Comparison of ENCODE assay signal across 19 cellular contexts in genomic region chr3:88041005-88041404, GRCh38. TPM values are rescaled to one million over a fixed set of nuclear protein-coding genes. Genes with fewer than 3 reads are reported as not detected.
DNase-seq lines count a peak whose midpoint lies in the region; ATAC-seq, FAIRE-seq and TF ChIP-seq lines count a peak whose summit lies in the region.
"Had no signal": no experiment of that assay in that cellular context is flagged by ENCODE, and none has a peak within 500 bp of the region (broad histone marks: within the 10 kb centered on the region; RNA-seq: fewer than 3 reads in every experiment).

No MANE protein-coding gene starts in this region.

- H3K4me3 Mint-ChIP-seq in endodermal cell, result no peak overlapping the region
- H3K4me3 Mint-ChIP-seq: CD4-positive, CD25-positive, alpha-beta regulatory T cell had no signal

- intact Hi-C loops in HepG2 (cut with micrococcal nuclease; ENCODE audit: unreplicated experiment), result no loop called here
- intact Hi-C loops in right lobe of liver (cut with DNase I), result no loop called here

- in situ Hi-C loops in HepG2 (cut with HindIII; ENCODE audit: extremely low pct_ligation_motif_present, low pct_unique_long_range_greater_than_20kb), result no loop called here
- in situ Hi-C loops in SK-MEL-5 (cut with HindIII; ENCODE audit: low pct_unique_long_range_greater_than_20kb, low sequenced_read_pairs), result no loop called here

- no peak for TF ChIP-seq CTCF in HepG2 (CRISPR knock-in tag; IDR thresholded peaks at IDR 0.05)
- no peak for TF ChIP-seq CTCF in right lobe of liver (IDR thresholded peaks at IDR 0.05)
- peak; percentile 62 for TF ChIP-seq CTCF in endodermal cell (conservative IDR thresholded peaks at IDR 0.05)
- no peak for TF ChIP-seq CTCF in osteoblast (IDR thresholded peaks at IDR 0.05; ENCODE audit: extremely low read depth, low read depth, low read length)

- H3K36me3 Mint-ChIP-seq in endodermal cell (ENCODE audit: low read depth), result no peaks in the 10 kb centered on the region
- H3K36me3 Mint-ChIP-seq: CD4-positive, CD25-positive, alpha-beta regulatory T cell had no signal

- no peak overlapping the region for H3K27ac ChIP-seq in HepG2 (ENCODE audit: extremely low read length, insufficient read depth, low read length)
- H3K27ac ChIP-seq in right lobe of liver, result no peak overlapping the region
- H3K27ac ChIP-seq in endodermal cell (ENCODE audit: low read depth, low read length), result no peak overlapping the region
- H3K27ac ChIP-seq in osteoblast (ENCODE audit: low read depth, low read length), result no peak overlapping the region
- H3K27ac ChIP-seq: BLaER1 treated with 17β-estradiol and CSF1 and Interleukin-3, amounts not matched to agents 10 nM and 100 nM had no signal

- CTCF ChIA-PET in HepG2 (lab: Yijun Ruan, JAX; ENCODE audit: low intra/inter-chr PET ratio, low total read pairs), result no interaction called here

- no peaks in the 10 kb centered on the region for H3K27me3 Mint-ChIP-seq in endodermal cell (ENCODE audit: insufficient read depth)
- H3K27me3 Mint-ChIP-seq: CD4-positive, CD25-positive, alpha-beta regulatory T cell had no signal

- H3K4me1 Mint-ChIP-seq in endodermal cell, result peaks cover 5% of the 10 kb centered on the region

- H3K9me3 Mint-ChIP-seq in endodermal cell, result no peaks in the 10 kb centered on the region

- TF ChIP-seq POLR2A in HepG2 (IDR thresholded peaks at IDR 0.05; ENCODE audit: insufficient read depth in 1 of 2, low read depth in 2 of 2, low read length in 2 of 2), result no peak
- TF ChIP-seq POLR2A in right lobe of liver (IDR thresholded peaks at IDR 0.05), result no peak

- TF ChIP-seq EP300 in HepG2 (IDR thresholded peaks at IDR 0.05; ENCODE audit: low read depth in 2 of 2, low read length in 2 of 2) (no peak), HepG2 (CRISPR knock-in tag; IDR thresholded peaks at IDR 0.05; ENCODE audit: borderline replicate concordance) (no peak)

- H3K9me3 ChIP-seq in HepG2 (ENCODE audit: low read length), result no peaks in the 10 kb centered on the region
- no peaks in the 10 kb centered on the region for H3K9me3 ChIP-seq in right lobe of liver
- H3K9me3 ChIP-seq in endodermal cell (ENCODE audit: control insufficient read depth, low read length), result no peaks in the 10 kb centered on the region
- no peaks in the 10 kb centered on the region for H3K9me3 ChIP-seq in osteoblast (ENCODE audit: low read depth, low read length)

- no peaks in the 10 kb centered on the region for H3K79me2 ChIP-seq in HepG2 (ENCODE audit: insufficient read depth, low read length)
- no peaks in the 10 kb centered on the region for H3K79me2 ChIP-seq in osteoblast (ENCODE audit: insufficient read depth, low read length)

- H3K4me1 ChIP-seq in HepG2 (ENCODE audit: insufficient read depth, low read length) (no peaks in the 10 kb centered on the region), right lobe of liver (no peaks in the 10 kb centered on the region), endodermal cell (ENCODE audit: control insufficient read depth, insufficient read depth, low read length) (no peaks in the 10 kb centered on the region), osteoblast (ENCODE audit: insufficient read depth, low read length) (peaks cover 13% of the 10 kb centered on the region)
- H3K4me1 ChIP-seq: BLaER1 treated with 17β-estradiol and CSF1 and Interleukin-3, amounts not matched to agents 10 nM and 100 nM had no signal

- BruUV-seq in HepG2 (replicated peaks; lab: Mats Ljungman, UMichigan), result no TSS peak

- peak; percentile 84 for ATAC-seq in HepG2
- ATAC-seq in right lobe of liver, result no peak
- ATAC-seq in GM19452 (IDR thresholded peaks at IDR 0.05; ENCODE audit: unreplicated experiment), result no peak
- ATAC-seq: GM12878 had no signal

- FAIRE-seq in HepG2 (lab: Jason Lieb, UNC), result no peak
- FAIRE-seq: GM12878, GM18507 had no signal

- H3K27me3 ChIP-seq in HepG2 (ENCODE audit: control insufficient read depth in 1 of 2, insufficient read depth in 2 of 2, low read length in 2 of 2), result no peaks in the 10 kb centered on the region; a peak in 2 of 5 replicates
- no peaks in the 10 kb centered on the region for H3K27me3 ChIP-seq in right lobe of liver
- H3K27me3 ChIP-seq in endodermal cell (ENCODE audit: control insufficient read depth, insufficient read depth, low read length, poor library complexity, severe bottlenecking), result no peaks in the 10 kb centered on the region
- H3K27me3 ChIP-seq in osteoblast (ENCODE audit: insufficient read depth, low read length), result no peaks in the 10 kb centered on the region
- H3K27me3 ChIP-seq in H7 (ENCODE audit: control insufficient read depth, insufficient read depth, low read length), result no peaks in the 10 kb centered on the region
- H3K27me3 ChIP-seq: BLaER1 treated with 17β-estradiol and CSF1 and Interleukin-3, amounts not matched to agents 10 nM and 100 nM had no signal

- 64% methylated on average over 3 of the region's 3 CpGs for WGBS in HepG2 (ENCODE audit: low lambda C conversion rate)
- WGBS in right lobe of liver (ENCODE audit: insufficient coverage, low coverage, low lambda C conversion rate, missing lambda C conversion rate), result 100% methylated on average over 2 of the region's 3 CpGs
- 96 to 100% methylated on average over 3 of the region's 3 CpGs for WGBS in endodermal cell (ENCODE audit: insufficient coverage in 1 of 2, insufficient read length in 1 of 2), 2 experiments

- H3K9ac ChIP-seq in HepG2 (ENCODE audit: insufficient read depth, low read depth, low read length) (no peak overlapping the region), endodermal cell (ENCODE audit: extremely low read depth, low read length, poor library complexity, severe bottlenecking) (no peak overlapping the region)
- H3K9ac ChIP-seq: BLaER1 treated with 17β-estradiol and CSF1 and Interleukin-3, amounts not matched to agents 10 nM and 100 nM had no signal

- no peak for DNase-seq in HepG2 (ENCODE audit: low spot score)
- no peak for DNase-seq in right lobe of liver
- DNase-seq in SK-MEL-5 (ENCODE audit: low read depth, low spot score), result peak; percentile 22
- DNase-seq in endodermal cell, result peak; percentile 55
- DNase-seq in osteoblast (ENCODE audit: insufficient read length, low spot score, missing footprints), result no peak
- no peak for DNase-seq in H7
- DNase-seq in NCI-H128 (lab: John Stamatoyannopoulos, UW; ENCODE audit: unreplicated experiment), result no peak
- DNase-seq: ACHN; Calu3; CD4-positive, CD25-positive, alpha-beta regulatory T cell; DMS153; GF-D8; HCEC 1CT; IMR-90; KG1 had no signal

- no peak overlapping the region for H3K27ac Mint-ChIP-seq in endodermal cell
- H3K27ac Mint-ChIP-seq: CD4-positive, CD25-positive, alpha-beta regulatory T cell had no signal

- no peak overlapping the region for H3K4me3 ChIP-seq in HepG2 (replicated peaks in 1 of 3; ENCODE audit: insufficient read depth in 1 of 3, low read depth in 2 of 3, low read length in 3 of 3)
- no peak overlapping the region for H3K4me3 ChIP-seq in right lobe of liver
- no peak overlapping the region for H3K4me3 ChIP-seq in endodermal cell (ENCODE audit: low read length)
- H3K4me3 ChIP-seq in osteoblast (ENCODE audit: insufficient read depth, low read length), result no peak overlapping the region
- no peak overlapping the region for H3K4me3 ChIP-seq in H7 (ENCODE audit: insufficient read depth, low read depth, low read length)
- H3K4me3 ChIP-seq: BLaER1 treated with 17β-estradiol and CSF1 and Interleukin-3, amounts not matched to agents 10 nM and 100 nM; GM12878 had no signal

- TF ChIP-seq RAD21 in HepG2 (CRISPR knock-in tag; IDR thresholded peaks at IDR 0.05), result no peak

- H3K36me3 ChIP-seq in HepG2 (replicated peaks in 1 of 2; ENCODE audit: control insufficient read depth in 1 of 2, insufficient read depth in 2 of 2, low read length in 2 of 2) (no peaks in the 10 kb centered on the region), right lobe of liver (no peaks in the 10 kb centered on the region), endodermal cell (ENCODE audit: control insufficient read depth, insufficient read depth, low read length) (no peaks in the 10 kb centered on the region), osteoblast (ENCODE audit: insufficient read depth, low read length) (no peaks in the 10 kb centered on the region), H7 (replicated peaks; ENCODE audit: control insufficient read depth, insufficient read depth, low read length) (no peaks in the 10 kb centered on the region)
- H3K36me3 ChIP-seq: BLaER1 treated with 17β-estradiol and CSF1 and Interleukin-3, amounts not matched to agents 10 nM and 100 nM had no signal

- H3K4me2 ChIP-seq in HepG2 (ENCODE audit: low read depth, low read length), result no peak overlapping the region
- no peak overlapping the region for H3K4me2 ChIP-seq in osteoblast (ENCODE audit: insufficient read depth, low read length)
- H3K4me2 ChIP-seq: BLaER1 treated with 17β-estradiol and CSF1 and Interleukin-3, amounts not matched to agents 10 nM and 100 nM had no signal

- POLR2A ChIA-PET in HepG2 (lab: Yijun Ruan, JAX), result no interaction called here

- no peak overlapping the region for H2AFZ ChIP-seq in HepG2 (ENCODE audit: low read length)
- H2AFZ ChIP-seq in osteoblast (ENCODE audit: low read length), result peak overlapping the region; percentile 40

- H4K20me1 ChIP-seq in HepG2 (ENCODE audit: insufficient read depth, low read length), result no peaks in the 10 kb centered on the region
- H4K20me1 ChIP-seq in osteoblast (ENCODE audit: insufficient read depth, low read length), result no peaks in the 10 kb centered on the region
- H4K20me1 ChIP-seq: BLaER1 treated with 17β-estradiol and CSF1 and Interleukin-3, amounts not matched to agents 10 nM and 100 nM had no signal

RNA-seq across cellular contexts. Expression of gene CGGBP1, which starts 17.8 kb away (rescaled TPM):
- 38.9 and 45.7 TPM in 2 replicates for total RNA-seq in HepG2 (2016; rRNA removed; fragmentation: Illumina TruSeq; extraction: Trizol)
- 13.0 and 21.5 TPM in 2 replicates for total RNA-seq in HepG2 (2016; cell fraction: cytosol; rRNA removed; fragmentation: Illumina TruSeq; extraction: Trizol; ENCODE audit: low read depth)
- 35.7 and 40.9 TPM in 2 replicates for total RNA-seq in HepG2 (2016; cell fraction: insoluble cytoplasmic fraction; rRNA removed; fragmentation: Illumina TruSeq; extraction: Trizol)
- 31.2 and 43.3 TPM in 2 replicates for total RNA-seq in HepG2 (2016; cell fraction: membrane; rRNA removed; fragmentation: Illumina TruSeq; extraction: Trizol)
- total RNA-seq in HepG2 (2016; cell fraction: nucleus; rRNA removed; fragmentation: Illumina TruSeq; extraction: Trizol), result 40.0 and 42.5 TPM in 2 replicates
- polyA plus RNA-seq in HepG2 (2011; rRNA removed), result 39.0 and 47.0 TPM in 2 replicates
- polyA plus RNA-seq in HepG2 (2011; cell fraction: cytosol; rRNA removed), result 14.9 and 20.6 TPM in 2 replicates
- 90.0 and 93.2 TPM in 2 replicates for polyA plus RNA-seq in HepG2 (2011; cell fraction: nucleus; rRNA removed)
- 36.7 and 38.4 TPM in 2 replicates for polyA plus RNA-seq in HepG2 (2012)
- polyA plus RNA-seq in HepG2 (2016; cell fraction: cytosol; fragmentation: Illumina TruSeq; extraction: Trizol; ENCODE audit: low read depth), result 25.3 and 43.8 TPM in 2 replicates
- polyA plus RNA-seq in HepG2 (2016; cell fraction: insoluble cytoplasmic fraction; fragmentation: Illumina TruSeq; extraction: Trizol; ENCODE audit: low read depth), result 46.0 and 47.1 TPM in 2 replicates
- 30.1 and 41.0 TPM in 2 replicates for polyA plus RNA-seq in HepG2 (2016; cell fraction: membrane; fragmentation: Illumina TruSeq; extraction: Trizol; ENCODE audit: low read depth)
- 63.2 and 66.5 TPM in 2 replicates for polyA plus RNA-seq in HepG2 (2016; cell fraction: nucleus; fragmentation: Illumina TruSeq; extraction: Trizol; ENCODE audit: insufficient read depth, low read depth)
- 31.1 and 48.7 TPM in 2 replicates for polyA minus RNA-seq in HepG2 (2011; rRNA and poly(A)+ RNA removed; ENCODE audit: low replicate concordance)
- 23.7 and 30.7 TPM in 2 replicates for polyA minus RNA-seq in HepG2 (2011; cell fraction: cytosol; rRNA and poly(A)+ RNA removed)
- 89.0 and 94.0 TPM in 2 replicates for polyA minus RNA-seq in HepG2 (2011; cell fraction: nucleus; rRNA and poly(A)+ RNA removed)
- 10 to 100 TPM; 22.5 to 34.2 (median 30.7) TPM for total RNA-seq in right lobe of liver
- 80.0 and 84.1 TPM in 2 replicates for total RNA-seq in SK-MEL-5 (2014; rRNA removed; shearing (Covaris generic))
- 77.5 and 91.4 TPM in 2 replicates for polyA plus RNA-seq in SK-MEL-5 (2015; cell fraction: cytosol; rRNA removed)
- polyA plus RNA-seq in SK-MEL-5 (2015; cell fraction: nucleus; rRNA removed), result 285 and 309 TPM in 2 replicates
- total RNA-seq in endodermal cell, result 10 to 100 TPM; 81.5 to 96.3 TPM
- 108 TPM for polyA plus RNA-seq in endodermal cell (2013, experiment 1 of 2)
- 98.1 TPM for polyA plus RNA-seq in endodermal cell (2013, experiment 2 of 2)
- total RNA-seq in osteoblast, result 107 and 111 TPM in 2 replicates
- 41.4 and 50.3 TPM in 2 replicates for total RNA-seq in H7 (2014; rRNA removed; shearing (Covaris generic))

RNA-seq across cellular contexts. Expression of gene ZNF654, which starts 18.1 kb away (rescaled TPM):
- total RNA-seq in HepG2 (2016; rRNA removed; fragmentation: Illumina TruSeq; extraction: Trizol) (4.1 and 5.3 TPM in 2 replicates), right lobe of liver (10 to 100 TPM in 1 of 6 experiments, 1 to 10 TPM in 5; 5.4 to 11.7 (median 6.7) TPM), endodermal cell (10 to 100 TPM in 1 of 2 donors, 1 to 10 TPM in 1; 7.3 to 10.6 TPM), osteoblast (21.8 and 23.2 TPM in 2 replicates)
- total RNA-seq in HepG2 (2016; cell fraction: cytosol; rRNA removed; fragmentation: Illumina TruSeq; extraction: Trizol; ENCODE audit: low read depth), result 0.71 TPM in 2 replicates
- 3.3 and 5.6 TPM in 2 replicates for total RNA-seq in HepG2 (2016; cell fraction: insoluble cytoplasmic fraction; rRNA removed; fragmentation: Illumina TruSeq; extraction: Trizol)
- 1.3 and 2.8 TPM in 2 replicates for total RNA-seq in HepG2 (2016; cell fraction: membrane; rRNA removed; fragmentation: Illumina TruSeq; extraction: Trizol)
- total RNA-seq in HepG2 (2016; cell fraction: nucleus; rRNA removed; fragmentation: Illumina TruSeq; extraction: Trizol), result 9.7 and 10.2 TPM in 2 replicates
- 1.8 and 2.6 TPM in 2 replicates for polyA plus RNA-seq in HepG2 (2011; rRNA removed)
- 0.93 and 1.4 TPM in 2 replicates for polyA plus RNA-seq in HepG2 (2011; cell fraction: cytosol; rRNA removed)
- 2.4 and 2.5 TPM in 2 replicates for polyA plus RNA-seq in HepG2 (2011; cell fraction: nucleus; rRNA removed)
- 3.8 and 4.8 TPM in 2 replicates for polyA plus RNA-seq in HepG2 (2012)
- polyA plus RNA-seq in HepG2 (2016; cell fraction: cytosol; fragmentation: Illumina TruSeq; extraction: Trizol; ENCODE audit: low read depth), result 0.38 and 0.66 TPM in 2 replicates
- 4.5 and 4.8 TPM in 2 replicates for polyA plus RNA-seq in HepG2 (2016; cell fraction: insoluble cytoplasmic fraction; fragmentation: Illumina TruSeq; extraction: Trizol; ENCODE audit: low read depth)
- polyA plus RNA-seq in HepG2 (2016; cell fraction: membrane; fragmentation: Illumina TruSeq; extraction: Trizol; ENCODE audit: low read depth), result 0.79 and 1.2 TPM in 2 replicates
- polyA plus RNA-seq in HepG2 (2016; cell fraction: nucleus; fragmentation: Illumina TruSeq; extraction: Trizol; ENCODE audit: insufficient read depth, low read depth), result 6.5 and 7.6 TPM in 2 replicates
- polyA minus RNA-seq in HepG2 (2011; rRNA and poly(A)+ RNA removed; ENCODE audit: low replicate concordance), result 1.6 and 2.5 TPM in 2 replicates
- polyA minus RNA-seq in HepG2 (2011; cell fraction: cytosol; rRNA and poly(A)+ RNA removed), result 4.0 and 7.2 TPM in 2 replicates
- polyA minus RNA-seq in HepG2 (2011; cell fraction: nucleus; rRNA and poly(A)+ RNA removed), result 21.9 and 22.1 TPM in 2 replicates
- 20.0 and 21.9 TPM in 2 replicates for total RNA-seq in SK-MEL-5 (2014; rRNA removed; shearing (Covaris generic))
- 8.8 and 11.4 TPM in 2 replicates for polyA plus RNA-seq in SK-MEL-5 (2015; cell fraction: cytosol; rRNA removed)
- 15.5 and 17.7 TPM in 2 replicates for polyA plus RNA-seq in SK-MEL-5 (2015; cell fraction: nucleus; rRNA removed)
- polyA plus RNA-seq in endodermal cell (2013, experiment 1 of 2), result 8.5 TPM
- polyA plus RNA-seq in endodermal cell (2013, experiment 2 of 2), result 8.2 TPM
- total RNA-seq in H7 (2014; rRNA removed; shearing (Covaris generic)), result 2.1 and 3.5 TPM in 2 replicates

Comparison
In these comparisons a context has a peak if more than half of its experiments do, and no peak if none do; other contexts are left out.
1. DNase-seq: peak in SK-MEL-5 (single experiment) and endodermal cell (single experiment); none in HepG2 (single experiment), right lobe of liver (0 of 3), osteoblast (single experiment), H7 (single experiment) and NCI-H128 (single experiment).